In the genomic region with DNA sequence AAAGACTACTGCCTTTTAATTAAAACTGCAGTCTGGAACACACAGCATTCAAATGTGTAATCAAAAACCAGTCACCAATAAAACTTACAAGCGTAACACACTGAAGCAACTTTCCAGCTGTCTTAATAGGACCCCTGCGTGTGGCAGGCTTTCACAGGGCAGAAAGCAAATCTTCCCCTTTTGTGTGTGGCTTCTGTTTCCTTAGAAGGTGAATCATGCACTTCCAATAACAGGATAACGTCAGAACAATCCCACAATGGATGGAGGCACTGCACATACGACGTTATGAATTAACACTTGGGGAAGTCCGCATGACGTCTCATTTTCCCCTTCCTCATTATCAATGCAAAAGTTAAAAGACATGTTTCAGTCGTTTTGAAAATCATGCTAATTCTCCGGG, we compare ENCODE assay signal across 1 cellular context.
TF ChIP-seq lines count a peak whose summit lies in the region.

No MANE protein-coding gene starts in this region.

TF ChIP-seq in GM12878, 131 proteins besides CTCF, POLR2A, EP300 and RAD21:
- TF ChIP-seq CREB1 (IDR thresholded peaks at IDR 0.05; ENCODE audit: low read depth) (peak; percentile 39; the same call in 1 of the 2 replicates), GATAD2B (conservative IDR thresholded peaks at IDR 0.05; ENCODE audit: low read depth) (no peak), ZNF274 (IDR thresholded peaks at IDR 0.05; ENCODE audit: insufficient read depth, insufficient read length) (no peak), SP1 (IDR thresholded peaks at IDR 0.05; ENCODE audit: low read depth, low read length) (no peak), CREM (IDR thresholded peaks at IDR 0.05; ENCODE audit: low read depth) (peak; percentile 46; the same call in 1 of the 2 replicates), TCF12 (IDR thresholded peaks at IDR 0.05; ENCODE audit: low read depth, low read length) (no peak), YBX1 (IDR thresholded peaks at IDR 0.05) (no peak), BRCA1 (IDR thresholded peaks at IDR 0.05; ENCODE audit: low read depth, low read length) (no peak), ZSCAN29 (IDR thresholded peaks at IDR 0.05) (no peak), NR2C2 (IDR thresholded peaks at IDR 0.05; ENCODE audit: borderline replicate concordance, control insufficient read depth, insufficient read length, low read depth) (no peak), FOXM1 (IDR thresholded peaks at IDR 0.05; ENCODE audit: low read depth, low read length) (no peak), KAT2A (conservative IDR thresholded peaks at IDR 0.05; ENCODE audit: control insufficient read depth, low read depth, low read length) (no peak), RUNX3 (IDR thresholded peaks at IDR 0.05; ENCODE audit: low read length) (peak; percentile 20; the same call in 1 of the 2 replicates), HDAC2 (IDR thresholded peaks at IDR 0.05) (no peak), RELA (IDR thresholded peaks at IDR 0.05; ENCODE audit: borderline replicate concordance, partially characterized antibody) (no peak)
- TF ChIP-seq, protein P1, sequence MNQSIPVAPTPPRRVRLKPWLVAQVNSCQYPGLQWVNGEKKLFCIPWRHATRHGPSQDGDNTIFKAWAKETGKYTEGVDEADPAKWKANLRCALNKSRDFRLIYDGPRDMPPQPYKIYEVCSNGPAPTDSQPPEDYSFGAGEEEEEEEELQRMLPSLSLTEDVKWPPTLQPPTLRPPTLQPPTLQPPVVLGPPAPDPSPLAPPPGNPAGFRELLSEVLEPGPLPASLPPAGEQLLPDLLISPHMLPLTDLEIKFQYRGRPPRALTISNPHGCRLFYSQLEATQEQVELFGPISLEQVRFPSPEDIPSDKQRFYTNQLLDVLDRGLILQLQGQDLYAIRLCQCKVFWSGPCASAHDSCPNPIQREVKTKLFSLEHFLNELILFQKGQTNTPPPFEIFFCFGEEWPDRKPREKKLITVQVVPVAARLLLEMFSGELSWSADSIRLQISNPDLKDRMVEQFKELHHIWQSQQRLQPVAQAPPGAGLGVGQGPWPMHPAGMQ (IDR thresholded peaks at IDR 0.05; ENCODE audit: borderline replicate concordance), result no peak
- TF ChIP-seq, protein P2, sequence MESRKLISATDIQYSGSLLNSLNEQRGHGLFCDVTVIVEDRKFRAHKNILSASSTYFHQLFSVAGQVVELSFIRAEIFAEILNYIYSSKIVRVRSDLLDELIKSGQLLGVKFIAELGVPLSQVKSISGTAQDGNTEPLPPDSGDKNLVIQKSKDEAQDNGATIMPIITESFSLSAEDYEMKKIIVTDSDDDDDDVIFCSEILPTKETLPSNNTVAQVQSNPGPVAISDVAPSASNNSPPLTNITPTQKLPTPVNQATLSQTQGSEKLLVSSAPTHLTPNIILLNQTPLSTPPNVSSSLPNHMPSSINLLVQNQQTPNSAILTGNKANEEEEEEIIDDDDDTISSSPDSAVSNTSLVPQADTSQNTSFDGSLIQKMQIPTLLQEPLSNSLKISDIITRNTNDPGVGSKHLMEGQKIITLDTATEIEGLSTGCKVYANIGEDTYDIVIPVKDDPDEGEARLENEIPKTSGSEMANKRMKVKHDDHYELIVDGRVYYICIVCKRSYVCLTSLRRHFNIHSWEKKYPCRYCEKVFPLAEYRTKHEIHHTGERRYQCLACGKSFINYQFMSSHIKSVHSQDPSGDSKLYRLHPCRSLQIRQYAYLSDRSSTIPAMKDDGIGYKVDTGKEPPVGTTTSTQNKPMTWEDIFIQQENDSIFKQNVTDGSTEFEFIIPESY (IDR thresholded peaks at IDR 0.05), result no peak
- TF ChIP-seq, protein P3, sequence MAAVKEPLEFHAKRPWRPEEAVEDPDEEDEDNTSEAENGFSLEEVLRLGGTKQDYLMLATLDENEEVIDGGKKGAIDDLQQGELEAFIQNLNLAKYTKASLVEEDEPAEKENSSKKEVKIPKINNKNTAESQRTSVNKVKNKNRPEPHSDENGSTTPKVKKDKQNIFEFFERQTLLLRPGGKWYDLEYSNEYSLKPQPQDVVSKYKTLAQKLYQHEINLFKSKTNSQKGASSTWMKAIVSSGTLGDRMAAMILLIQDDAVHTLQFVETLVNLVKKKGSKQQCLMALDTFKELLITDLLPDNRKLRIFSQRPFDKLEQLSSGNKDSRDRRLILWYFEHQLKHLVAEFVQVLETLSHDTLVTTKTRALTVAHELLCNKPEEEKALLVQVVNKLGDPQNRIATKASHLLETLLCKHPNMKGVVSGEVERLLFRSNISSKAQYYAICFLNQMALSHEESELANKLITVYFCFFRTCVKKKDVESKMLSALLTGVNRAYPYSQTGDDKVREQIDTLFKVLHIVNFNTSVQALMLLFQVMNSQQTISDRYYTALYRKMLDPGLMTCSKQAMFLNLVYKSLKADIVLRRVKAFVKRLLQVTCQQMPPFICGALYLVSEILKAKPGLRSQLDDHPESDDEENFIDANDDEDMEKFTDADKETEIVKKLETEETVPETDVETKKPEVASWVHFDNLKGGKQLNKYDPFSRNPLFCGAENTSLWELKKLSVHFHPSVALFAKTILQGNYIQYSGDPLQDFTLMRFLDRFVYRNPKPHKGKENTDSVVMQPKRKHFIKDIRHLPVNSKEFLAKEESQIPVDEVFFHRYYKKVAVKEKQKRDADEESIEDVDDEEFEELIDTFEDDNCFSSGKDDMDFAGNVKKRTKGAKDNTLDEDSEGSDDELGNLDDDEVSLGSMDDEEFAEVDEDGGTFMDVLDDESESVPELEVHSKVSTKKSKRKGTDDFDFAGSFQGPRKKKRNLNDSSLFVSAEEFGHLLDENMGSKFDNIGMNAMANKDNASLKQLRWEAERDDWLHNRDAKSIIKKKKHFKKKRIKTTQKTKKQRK (IDR thresholded peaks at IDR 0.05; ENCODE audit: low read depth, low read length), result no peak
- TF ChIP-seq, protein P4, sequence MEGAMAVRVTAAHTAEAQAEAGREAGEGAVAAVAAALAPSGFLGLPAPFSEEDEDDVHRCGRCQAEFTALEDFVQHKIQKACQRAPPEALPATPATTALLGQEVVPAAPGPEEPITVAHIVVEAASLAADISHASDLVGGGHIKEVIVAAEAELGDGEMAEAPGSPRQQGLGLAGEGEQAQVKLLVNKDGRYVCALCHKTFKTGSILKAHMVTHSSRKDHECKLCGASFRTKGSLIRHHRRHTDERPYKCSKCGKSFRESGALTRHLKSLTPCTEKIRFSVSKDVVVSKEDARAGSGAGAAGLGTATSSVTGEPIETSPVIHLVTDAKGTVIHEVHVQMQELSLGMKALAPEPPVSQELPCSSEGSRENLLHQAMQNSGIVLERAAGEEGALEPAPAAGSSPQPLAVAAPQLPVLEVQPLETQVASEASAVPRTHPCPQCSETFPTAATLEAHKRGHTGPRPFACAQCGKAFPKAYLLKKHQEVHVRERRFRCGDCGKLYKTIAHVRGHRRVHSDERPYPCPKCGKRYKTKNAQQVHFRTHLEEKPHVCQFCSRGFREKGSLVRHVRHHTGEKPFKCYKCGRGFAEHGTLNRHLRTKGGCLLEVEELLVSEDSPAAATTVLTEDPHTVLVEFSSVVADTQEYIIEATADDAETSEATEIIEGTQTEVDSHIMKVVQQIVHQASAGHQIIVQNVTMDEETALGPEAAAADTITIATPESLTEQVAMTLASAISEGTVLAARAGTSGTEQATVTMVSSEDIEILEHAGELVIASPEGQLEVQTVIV (IDR thresholded peaks at IDR 0.05; ENCODE audit: borderline replicate concordance, partially characterized antibody), result no peak
- TF ChIP-seq, protein P5, sequence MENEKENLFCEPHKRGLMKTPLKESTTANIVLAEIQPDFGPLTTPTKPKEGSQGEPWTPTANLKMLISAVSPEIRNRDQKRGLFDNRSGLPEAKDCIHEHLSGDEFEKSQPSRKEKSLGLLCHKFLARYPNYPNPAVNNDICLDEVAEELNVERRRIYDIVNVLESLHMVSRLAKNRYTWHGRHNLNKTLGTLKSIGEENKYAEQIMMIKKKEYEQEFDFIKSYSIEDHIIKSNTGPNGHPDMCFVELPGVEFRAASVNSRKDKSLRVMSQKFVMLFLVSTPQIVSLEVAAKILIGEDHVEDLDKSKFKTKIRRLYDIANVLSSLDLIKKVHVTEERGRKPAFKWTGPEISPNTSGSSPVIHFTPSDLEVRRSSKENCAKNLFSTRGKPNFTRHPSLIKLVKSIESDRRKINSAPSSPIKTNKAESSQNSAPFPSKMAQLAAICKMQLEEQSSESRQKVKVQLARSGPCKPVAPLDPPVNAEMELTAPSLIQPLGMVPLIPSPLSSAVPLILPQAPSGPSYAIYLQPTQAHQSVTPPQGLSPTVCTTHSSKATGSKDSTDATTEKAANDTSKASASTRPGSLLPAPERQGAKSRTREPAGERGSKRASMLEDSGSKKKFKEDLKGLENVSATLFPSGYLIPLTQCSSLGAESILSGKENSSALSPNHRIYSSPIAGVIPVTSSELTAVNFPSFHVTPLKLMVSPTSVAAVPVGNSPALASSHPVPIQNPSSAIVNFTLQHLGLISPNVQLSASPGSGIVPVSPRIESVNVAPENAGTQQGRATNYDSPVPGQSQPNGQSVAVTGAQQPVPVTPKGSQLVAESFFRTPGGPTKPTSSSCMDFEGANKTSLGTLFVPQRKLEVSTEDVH (IDR thresholded peaks at IDR 0.05; ENCODE audit: low read depth, partially characterized antibody), result no peak
TF ChIP-seq in GM12878: peak in this region for 3.
